22 cellular contexts compared by ENCODE assay signal in the genomic region with DNA sequence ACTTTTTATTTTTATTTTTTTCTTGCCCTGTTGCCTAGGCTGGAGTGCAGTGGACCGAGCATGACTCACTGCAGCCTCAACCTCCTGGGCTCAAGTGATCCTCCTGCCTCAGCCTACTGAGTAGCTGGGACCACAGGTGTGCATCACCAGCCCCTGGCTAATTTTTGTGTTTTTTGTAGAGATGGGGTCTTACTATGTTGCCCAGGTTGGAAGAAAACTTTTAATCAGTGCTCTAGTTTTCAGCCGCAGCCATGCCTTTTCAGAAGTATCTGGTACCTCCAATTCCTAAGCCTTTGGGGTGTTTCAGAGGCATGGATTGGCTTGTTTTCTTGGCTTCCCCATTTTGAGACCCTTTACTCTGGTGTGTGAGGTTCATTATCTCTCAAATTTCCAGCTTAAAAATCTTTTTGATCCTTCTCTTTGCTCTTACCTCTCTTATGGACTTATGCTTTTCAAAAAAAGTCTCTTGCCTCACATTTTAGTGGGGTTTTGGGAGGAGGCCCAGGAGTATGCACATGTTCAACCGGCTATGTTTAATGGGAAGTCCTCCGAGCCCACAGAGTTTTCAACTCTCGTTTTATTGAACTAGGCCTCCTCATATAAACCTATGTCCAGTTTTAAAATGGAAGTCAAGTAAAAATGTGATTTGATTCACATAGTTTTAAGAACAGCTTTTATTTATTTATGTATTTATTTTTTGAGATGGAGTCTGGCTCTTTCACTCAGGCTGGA.
DNase-seq lines count a peak whose midpoint lies in the region; FAIRE-seq and TF ChIP-seq lines count a peak whose summit lies in the region.
"Had no signal": no experiment of that assay in that cellular context is flagged by ENCODE, and none has a peak within 500 bp of the region (broad histone marks: within the 10 kb centered on the region; RNA-seq: fewer than 3 reads in every experiment).

No MANE protein-coding gene starts in this region.

- no peaks in the 10 kb centered on the region for H3K27me3 Mint-ChIP-seq in CD4-positive, alpha-beta memory T cell
- no peaks in the 10 kb centered on the region for H3K27me3 Mint-ChIP-seq in dendritic cell treated with granulocyte-macrophage colony-stimulating factor and Interleukin-4, amounts not matched to agents 40 ng/mL and 50 ng/mL, for 4 days
- H3K27me3 Mint-ChIP-seq: activated naive CD4-positive, alpha-beta T cell treated with anti-CD3 and anti-CD28 coated beads, Interleukin-2, amount 50 U/mL, for 24 hours; progenitor cell of endocrine pancreas; type B pancreatic cell had no signal

- no peaks in the 10 kb centered on the region for H3K79me2 ChIP-seq in KMS-11 (ENCODE audit: insufficient read depth, low read depth)

- H3K9ac ChIP-seq in KMS-11 (no peak overlapping the region), skeletal muscle tissue (ENCODE audit: low read depth in 1 of 3, low read length in 3 of 3) (no peak overlapping the region)

- no peaks in the 10 kb centered on the region for H4K20me1 ChIP-seq in KMS-11 (ENCODE audit: insufficient read depth)

- intact Hi-C loops in CD4-positive, alpha-beta memory T cell (cut with micrococcal nuclease), result no loop called here
- intact Hi-C loops in dendritic cell treated with granulocyte-macrophage colony-stimulating factor and Interleukin-4, amounts not matched to agents 40 ng/mL and 50 ng/mL, for 4 days (cut with micrococcal nuclease), result loop anchor here (1.0 to 5.0 kb wide), 4 partner anchors 21 to 77 kb away; no protein-coding TSS in a partner anchor

- H2AFZ ChIP-seq in KMS-11 (ENCODE audit: low read depth), result no peak overlapping the region

- H3K9me3 Mint-ChIP-seq in CD4-positive, alpha-beta memory T cell, result peaks cover 0 to under 1% (median 0%) of the 10 kb centered on the region in 8 donors
- no peaks in the 10 kb centered on the region for H3K9me3 Mint-ChIP-seq in dendritic cell treated with granulocyte-macrophage colony-stimulating factor and Interleukin-4, amounts not matched to agents 40 ng/mL and 50 ng/mL, for 4 days
- H3K9me3 Mint-ChIP-seq: activated naive CD4-positive, alpha-beta T cell treated with anti-CD3 and anti-CD28 coated beads, Interleukin-2, amount 50 U/mL, for 24 hours had no signal

- no peak for FAIRE-seq in urothelium cell line (lab: Jason Lieb, UNC)
- FAIRE-seq: small intestine had no signal

- H3K4me1 ChIP-seq in CD4-positive, alpha-beta memory T cell (ENCODE audit: insufficient read depth, low read length), result peaks cover 23% of the 10 kb centered on the region
- peaks cover 34% of the 10 kb centered on the region for H3K4me1 ChIP-seq in KMS-11 (ENCODE audit: low read depth, poor library complexity, severe bottlenecking)
- no peaks in the 10 kb centered on the region for H3K4me1 ChIP-seq in skeletal muscle tissue (ENCODE audit: control insufficient read depth in 3 of 3, insufficient read depth in 3 of 3, low read length in 3 of 3)
- H3K4me1 ChIP-seq: ascending aorta, esophagus muscularis mucosa, HAP-1 had no signal

- no peak for TF ChIP-seq CTCF in KMS-11 (conservative IDR thresholded peaks at IDR 0.05; ENCODE audit: low read depth, low read length)

- peak overlapping the region; percentile 79; the same call in 1 of the 2 replicates for H3K4me2 ChIP-seq in KMS-11

- H3K27ac Mint-ChIP-seq in CD4-positive, alpha-beta memory T cell, result peak overlapping the region in 5 of 7 donors; percentile 73 to 95 (median 86)
- H3K27ac Mint-ChIP-seq in dendritic cell treated with granulocyte-macrophage colony-stimulating factor and Interleukin-4, amounts not matched to agents 40 ng/mL and 50 ng/mL, for 4 days, result peak overlapping the region; percentile 95
- H3K27ac Mint-ChIP-seq: progenitor cell of endocrine pancreas, type B pancreatic cell had no signal

- no peak overlapping the region for H3K4me3 Mint-ChIP-seq in CD4-positive, alpha-beta memory T cell
- peak overlapping the region; percentile 23 for H3K4me3 Mint-ChIP-seq in dendritic cell treated with granulocyte-macrophage colony-stimulating factor and Interleukin-4, amounts not matched to agents 40 ng/mL and 50 ng/mL, for 4 days
- H3K4me3 Mint-ChIP-seq: activated naive CD4-positive, alpha-beta T cell treated with anti-CD3 and anti-CD28 coated beads, Interleukin-2, amount 50 U/mL, for 24 hours; type B pancreatic cell had no signal

- POLR2A ChIA-PET in CD4-positive, alpha-beta memory T cell (lab: Charles Lee; ENCODE audit: partially characterized antibody), result interaction anchor here (0.6 to 4.5 kb wide), 7 partner anchors 9 to 111 kb away, joined by 3 to 56 read pairs (median 15); a partner anchor contains a TSS

- no peak for DNase-seq in CD4-positive, alpha-beta memory T cell
- DNase-seq in urothelium cell line (ENCODE audit: low spot score) (no peak), NK-92 (lab: John Stamatoyannopoulos, UW; ENCODE audit: unreplicated experiment) (no peak), NCI-H1417 treated with DMSO at 0.1 percent for 48 hours (lab: John Stamatoyannopoulos, UW) (no peak)
- DNase-seq: activated T-cell treated with anti-CD3 and anti-CD28 coated beads, Interleukin-2, amount 50 U/mL, for 1 hour; Calu3; cerebellar nuclear complex; effector CD8-positive, alpha-beta T cell; left cardiac atrium; NCI-H1436; NCI-H69 had no signal

- CTCF ChIA-PET in CD4-positive, alpha-beta memory T cell (lab: Charles Lee; ENCODE audit: partially characterized antibody), result interaction anchor here (1.1 to 1.7 kb wide), 5 partner anchors 9 to 75 kb away, joined by 3 to 6 read pairs (median 5); a partner anchor contains a TSS

- H3K9me3 ChIP-seq in CD4-positive, alpha-beta memory T cell (ENCODE audit: control insufficient read depth in 1 of 2, low read length in 2 of 2), result no peaks in the 10 kb centered on the region
- H3K9me3 ChIP-seq in skeletal muscle tissue (ENCODE audit: control insufficient read depth in 3 of 3, low read length in 3 of 3), result no peaks in the 10 kb centered on the region
- H3K9me3 ChIP-seq: ascending aorta, esophagus muscularis mucosa had no signal

- H3K36me3 Mint-ChIP-seq in CD4-positive, alpha-beta memory T cell, result no peaks in the 10 kb centered on the region
- peaks cover 35% of the 10 kb centered on the region for H3K36me3 Mint-ChIP-seq in dendritic cell treated with granulocyte-macrophage colony-stimulating factor and Interleukin-4, amounts not matched to agents 40 ng/mL and 50 ng/mL, for 4 days (ENCODE audit: low read depth)
- H3K36me3 Mint-ChIP-seq: type B pancreatic cell had no signal

- H3K4me3 ChIP-seq in CD4-positive, alpha-beta memory T cell (ENCODE audit: low read length in 2 of 2), result no peak overlapping the region
- no peak overlapping the region for H3K4me3 ChIP-seq in KMS-11 (IDR thresholded peaks at IDR 0.05; ENCODE audit: insufficient read depth, low read depth, low read length)
- no peak overlapping the region for H3K4me3 ChIP-seq in skeletal muscle tissue (ENCODE audit: low read length in 3 of 3)
- H3K4me3 ChIP-seq: ascending aorta, esophagus muscularis mucosa, HAP-1 had no signal

- peaks cover 16 to 24% (median 21%) of the 10 kb centered on the region in 4 donors for H3K4me1 Mint-ChIP-seq in CD4-positive, alpha-beta memory T cell
- peaks cover 61% of the 10 kb centered on the region for H3K4me1 Mint-ChIP-seq in dendritic cell treated with granulocyte-macrophage colony-stimulating factor and Interleukin-4, amounts not matched to agents 40 ng/mL and 50 ng/mL, for 4 days (ENCODE audit: low read depth)

- H3K27ac ChIP-seq in CD4-positive, alpha-beta memory T cell (ENCODE audit: low read depth, low read length), result no peak overlapping the region
- H3K27ac ChIP-seq in KMS-11 (peak overlapping the region; percentile 67), skeletal muscle tissue (ENCODE audit: low read depth, low read length) (peak overlapping the region; percentile 51)
- H3K27ac ChIP-seq: ascending aorta, esophagus muscularis mucosa, VCaP had no signal

- H3K36me3 ChIP-seq in CD4-positive, alpha-beta memory T cell (ENCODE audit: insufficient read depth, low read length), result no peaks in the 10 kb centered on the region
- H3K36me3 ChIP-seq in KMS-11 (ENCODE audit: insufficient read depth), result no peaks in the 10 kb centered on the region
- no peaks in the 10 kb centered on the region for H3K36me3 ChIP-seq in skeletal muscle tissue (ENCODE audit: control insufficient read depth in 3 of 3, insufficient read depth in 3 of 3, low read length in 3 of 3)
- H3K36me3 ChIP-seq: ascending aorta, esophagus muscularis mucosa, HAP-1 had no signal

- no peaks in the 10 kb centered on the region for H3K27me3 ChIP-seq in CD4-positive, alpha-beta memory T cell (ENCODE audit: insufficient read depth, low read length)
- H3K27me3 ChIP-seq in KMS-11 (ENCODE audit: insufficient read depth, low read depth), result no peaks in the 10 kb centered on the region
- H3K27me3 ChIP-seq in skeletal muscle tissue (ENCODE audit: control insufficient read depth in 3 of 3, insufficient read depth in 3 of 3, low read length in 3 of 3), result no peaks in the 10 kb centered on the region
- H3K27me3 ChIP-seq: ascending aorta, esophagus muscularis mucosa had no signal
